ENCODE assay signal across 28 cellular contexts in genomic region chr5:83142526-83142925, GRCh38.
"Had no signal": no experiment of that assay in that cellular context is flagged by ENCODE, and none has a peak within 500 bp of the region (broad histone marks: within the 10 kb centered on the region; RNA-seq: fewer than 3 reads in every experiment).

No MANE protein-coding gene starts in this region.

- DNase-seq: immature natural killer cell; kidney; left colon; left lung; lower lobe of right lung; mammary epithelial cell; mesenchymal stem cell; naive thymus-derived CD8-positive, alpha-beta T cell; nucleus accumbens; pancreas; posterior cingulate gyrus; retina; right cardiac atrium; sigmoid colon; small intestine; spleen; stimulated activated CD4-positive, alpha-beta T cell treated with anti-CD3 and anti-CD28 coated beads, Interleukin-4, amount 100 ng/mL, for 24 hours; stimulated activated naive CD4-positive, alpha-beta T cell; stimulated activated naive CD8-positive, alpha-beta T cell treated with anti-CD3 and anti-CD28 coated beads, Interleukin-15, amount 100 ng/mL, for 72 hours; substantia nigra; uterus had no signal

- H3K36me3 ChIP-seq: left lung, lower lobe of right lung, pancreas, prostate gland, sigmoid colon, uterus had no signal

- H3K4me1 ChIP-seq: left lung, lower lobe of right lung, prostate gland, spleen, uterus had no signal

- H3K4me3 Mint-ChIP-seq: immature natural killer cell; naive thymus-derived CD8-positive, alpha-beta T cell; nephron; neural crest cell; stimulated activated effector memory CD8-positive, alpha-beta T cell treated with anti-CD3 and anti-CD28 coated beads, Interleukin-12 subunit alpha, Interleukin-12 subunit beta, amount 100 ng/mL, for 72 hours; stimulated activated naive CD8-positive, alpha-beta T cell treated with anti-CD3 and anti-CD28 coated beads, Interleukin-15, amount 100 ng/mL, for 72 hours; type B pancreatic cell had no signal

- H3K27me3 ChIP-seq: left lung, pancreas, sigmoid colon, spleen, tibial nerve, uterus had no signal

- H3K36me3 Mint-ChIP-seq: stimulated activated effector memory CD8-positive, alpha-beta T cell treated with anti-CD3 and anti-CD28 coated beads, Interleukin-12 subunit alpha, Interleukin-12 subunit beta, amount 100 ng/mL, for 72 hours; type B pancreatic cell had no signal

- H3K27ac Mint-ChIP-seq: immature natural killer cell; nephron; stimulated activated effector memory CD8-positive, alpha-beta T cell treated with anti-CD3 and anti-CD28 coated beads, Interleukin-12 subunit alpha, Interleukin-12 subunit beta, amount 100 ng/mL, for 72 hours; stimulated activated naive CD8-positive, alpha-beta T cell treated with anti-CD3 and anti-CD28 coated beads, Interleukin-15, amount 100 ng/mL, for 72 hours; type B pancreatic cell had no signal

- H3K4me1 Mint-ChIP-seq: immature natural killer cell; naive thymus-derived CD8-positive, alpha-beta T cell; neural crest cell; stimulated activated effector memory CD8-positive, alpha-beta T cell treated with anti-CD3 and anti-CD28 coated beads, Interleukin-12 subunit alpha, Interleukin-12 subunit beta, amount 100 ng/mL, for 72 hours; stimulated activated naive CD8-positive, alpha-beta T cell treated with anti-CD3 and anti-CD28 coated beads, Interleukin-15, amount 100 ng/mL, for 72 hours had no signal

- H3K4me3 ChIP-seq: left lung, lower lobe of right lung, pancreas, prostate gland, sigmoid colon, spleen, tibial nerve, uterus had no signal

- ATAC-seq: left colon; left lung; lower lobe of right lung; naive thymus-derived CD8-positive, alpha-beta T cell; pancreas; right cardiac atrium; stimulated activated effector memory CD8-positive, alpha-beta T cell treated with anti-CD3 and anti-CD28 coated beads, Interleukin-12 subunit alpha, Interleukin-12 subunit beta, amount 100 ng/mL, for 72 hours; stimulated activated naive CD8-positive, alpha-beta T cell treated with anti-CD3 and anti-CD28 coated beads, Interleukin-15, amount 100 ng/mL, for 72 hours had no signal

- H3K27me3 Mint-ChIP-seq: naive thymus-derived CD8-positive, alpha-beta T cell; stimulated activated naive CD8-positive, alpha-beta T cell treated with anti-CD3 and anti-CD28 coated beads, Interleukin-15, amount 100 ng/mL, for 72 hours; type B pancreatic cell had no signal

- H3K9me3 ChIP-seq: left lung, lower lobe of right lung, pancreas, prostate gland, sigmoid colon, spleen, tibial nerve, uterus had no signal

- H3K27ac ChIP-seq: left lung, lower lobe of right lung, pancreas, prostate gland, sigmoid colon, spleen, tibial nerve, uterus had no signal

- H3K9me3 Mint-ChIP-seq: immature natural killer cell; naive thymus-derived CD8-positive, alpha-beta T cell; nephron; stimulated activated effector memory CD8-positive, alpha-beta T cell treated with anti-CD3 and anti-CD28 coated beads, Interleukin-12 subunit alpha, Interleukin-12 subunit beta, amount 100 ng/mL, for 72 hours; type B pancreatic cell had no signal

- FAIRE-seq: islet of Langerhans, kidney, pancreas had no signal
